In genomic region chr12:95634622-95635621, GRCh38 we compare ENCODE assay signal across 11 cellular contexts.
DNase-seq lines count a peak whose midpoint lies in the region; ATAC-seq, FAIRE-seq and TF ChIP-seq lines count a peak whose summit lies in the region.
"Had no signal": no experiment of that assay in that cellular context is flagged by ENCODE, and none has a peak within 500 bp of the region (broad histone marks: within the 10 kb centered on the region; RNA-seq: fewer than 3 reads in every experiment).

No MANE protein-coding gene starts in this region.

- H3K4me1 ChIP-seq in mucosa of rectum (ENCODE audit: control insufficient read depth in 2 of 2, insufficient read depth in 2 of 2, low read length in 2 of 2) = peaks cover 10 to 20% of the 10 kb centered on the region in 2 donors
- H3K4me1 ChIP-seq: uterus had no signal

- H3K4me1 Mint-ChIP-seq in activated CD8-positive, alpha-beta memory T cell treated with anti-CD3 and anti-CD28 coated beads, Interleukin-2, amount 10 ng/mL, durations not matched to agents 7 days and 5 days = no peaks in the 10 kb centered on the region
- H3K4me1 Mint-ChIP-seq: central memory CD8-positive, alpha-beta T cell had no signal

- no peaks in the 10 kb centered on the region for H3K9me3 Mint-ChIP-seq in activated CD8-positive, alpha-beta memory T cell treated with anti-CD3 and anti-CD28 coated beads, Interleukin-2, amount 10 ng/mL, durations not matched to agents 7 days and 5 days (ENCODE audit: low read depth)
- H3K9me3 Mint-ChIP-seq in activated naive CD4-positive, alpha-beta T cell treated with anti-CD3 and anti-CD28 coated beads, Interleukin-2, amount 50 U/mL, for 72 hours = peaks cover 0 to 3% of the 10 kb centered on the region in 2 donors
- H3K9me3 Mint-ChIP-seq: central memory CD8-positive, alpha-beta T cell had no signal

- H3K36me3 ChIP-seq in bronchial epithelial cell (ENCODE audit: control insufficient read depth, insufficient read depth, low read length) = no peaks in the 10 kb centered on the region
- H3K36me3 ChIP-seq in mucosa of rectum (ENCODE audit: control insufficient read depth in 2 of 2, insufficient read depth in 2 of 2, low read length in 2 of 2) = no peaks in the 10 kb centered on the region
- H3K36me3 ChIP-seq: uterus had no signal

- H3K27ac ChIP-seq in mucosa of rectum (ENCODE audit: low read depth in 2 of 2, low read length in 2 of 2) = peak overlapping the region; percentile 71 to 85

- peak; percentile 97 for DNase-seq in bronchial epithelial cell (ENCODE audit: low read depth)
- DNase-seq in activated CD8-positive, alpha-beta memory T cell treated with anti-CD3 and anti-CD28 coated beads, Interleukin-2, amount 10 ng/mL, durations not matched to agents 7 days and 5 days = no peak
- no peak for DNase-seq in activated naive CD4-positive, alpha-beta T cell treated with anti-CD3 and anti-CD28 coated beads, Interleukin-2, amount 50 U/mL, for 72 hours (ENCODE audit: low spot score in 2 of 2)
- DNase-seq: uterus had no signal

- H3K4me3 ChIP-seq in bronchial epithelial cell (ENCODE audit: low read depth, low read length) = no peak overlapping the region
- peak overlapping the region in 1 of 2 donors; percentile 11 for H3K4me3 ChIP-seq in mucosa of rectum (ENCODE audit: low read length in 2 of 2)
- H3K4me3 ChIP-seq: uterus had no signal

- no peaks in the 10 kb centered on the region for H3K27me3 Mint-ChIP-seq in activated CD8-positive, alpha-beta memory T cell treated with anti-CD3 and anti-CD28 coated beads, Interleukin-2, amount 10 ng/mL, durations not matched to agents 7 days and 5 days

- no peak for TF ChIP-seq CTCF in bronchial epithelial cell (IDR thresholded peaks at IDR 0.05; ENCODE audit: insufficient read depth, low read length, severe bottlenecking)

- no peaks in the 10 kb centered on the region for H3K9me3 ChIP-seq in mucosa of rectum (ENCODE audit: control insufficient read depth in 2 of 2, low read length in 2 of 2)
- H3K9me3 ChIP-seq: uterus had no signal

- H3K9ac ChIP-seq in mucosa of rectum (ENCODE audit: low read depth in 1 of 2, low read length in 2 of 2) = peak overlapping the region in 1 of 2 donors; percentile 16

- no peak for FAIRE-seq in bronchial epithelial cell (lab: Jason Lieb, UNC)
- FAIRE-seq: HTR-8/SVneo had no signal

- no peaks in the 10 kb centered on the region for H3K36me3 Mint-ChIP-seq in activated CD8-positive, alpha-beta memory T cell treated with anti-CD3 and anti-CD28 coated beads, Interleukin-2, amount 10 ng/mL, durations not matched to agents 7 days and 5 days
- no peaks in the 10 kb centered on the region for H3K36me3 Mint-ChIP-seq in activated naive CD4-positive, alpha-beta T cell treated with anti-CD3 and anti-CD28 coated beads, Interleukin-2, amount 50 U/mL, for 72 hours

- CTCF ChIA-PET in activated CD8-positive, alpha-beta memory T cell treated with anti-CD3 and anti-CD28 coated beads, Interleukin-2, amount 10 ng/mL, durations not matched to agents 7 days and 5 days (lab: Charles Lee) = no interaction called here

- H3K27ac Mint-ChIP-seq in activated CD8-positive, alpha-beta memory T cell treated with anti-CD3 and anti-CD28 coated beads, Interleukin-2, amount 10 ng/mL, durations not matched to agents 7 days and 5 days = no peak overlapping the region
- H3K27ac Mint-ChIP-seq in activated naive CD4-positive, alpha-beta T cell treated with anti-CD3 and anti-CD28 coated beads, Interleukin-2, amount 50 U/mL, for 72 hours = no peak overlapping the region

- ATAC-seq in GM18498 (IDR thresholded peaks at IDR 0.05; ENCODE audit: unreplicated experiment) (peak; percentile 76), HG03378 (IDR thresholded peaks at IDR 0.05; ENCODE audit: unreplicated experiment) (peak; percentile 66), GM19035 (IDR thresholded peaks at IDR 0.05; ENCODE audit: unreplicated experiment) (no peak), GM21576 (IDR thresholded peaks at IDR 0.05; ENCODE audit: unreplicated experiment) (no peak)
- no peak for ATAC-seq in activated CD8-positive, alpha-beta memory T cell treated with anti-CD3 and anti-CD28 coated beads, Interleukin-2, amount 10 ng/mL, durations not matched to agents 7 days and 5 days
- ATAC-seq in activated naive CD4-positive, alpha-beta T cell treated with anti-CD3 and anti-CD28 coated beads, Interleukin-2, amount 50 U/mL, for 72 hours = no peak

- no peaks in the 10 kb centered on the region for H3K27me3 ChIP-seq in bronchial epithelial cell (ENCODE audit: control insufficient read depth, insufficient read depth, low read length)
- H3K27me3 ChIP-seq in mucosa of rectum (ENCODE audit: control insufficient read depth in 2 of 2, insufficient read depth in 2 of 2, low read length in 2 of 2) = no peaks in the 10 kb centered on the region
- H3K27me3 ChIP-seq: uterus had no signal

- H3K4me3 Mint-ChIP-seq in activated CD8-positive, alpha-beta memory T cell treated with anti-CD3 and anti-CD28 coated beads, Interleukin-2, amount 10 ng/mL, durations not matched to agents 7 days and 5 days = no peak overlapping the region
- H3K4me3 Mint-ChIP-seq: central memory CD8-positive, alpha-beta T cell had no signal

Comparison
In these comparisons a context has a peak if more than half of its experiments do, and no peak if none do; other contexts are left out.
1. ATAC-seq: peak in GM18498 (single experiment) and HG03378 (single experiment); none in activated CD8-positive, alpha-beta memory T cell treated with anti-CD3 and anti-CD28 coated beads, Interleukin-2, amount 10 ng/mL, durations not matched to agents 7 days and 5 days (single experiment), GM19035 (single experiment), GM21576 (single experiment) and activated naive CD4-positive, alpha-beta T cell treated with anti-CD3 and anti-CD28 coated beads, Interleukin-2, amount 50 U/mL, for 72 hours (0 of 2).